ENCODE assay signal across 8 cellular contexts in genomic region chr2:235779444-235779896, GRCh38.
DNase-seq lines count a peak whose midpoint lies in the region; ATAC-seq, FAIRE-seq and TF ChIP-seq lines count a peak whose summit lies in the region.

No MANE protein-coding gene starts in this region.

- FAIRE-seq in bronchial epithelial cell (lab: Jason Lieb, UNC), result peak; percentile 7

- peak; percentile 92 for TF ChIP-seq CTCF in bronchial epithelial cell (IDR thresholded peaks at IDR 0.05; ENCODE audit: insufficient read depth, low read length, severe bottlenecking)

- peak; percentile 55 for DNase-seq in COLO829 (ENCODE audit: low spot score)
- DNase-seq in NCI-H1694 (lab: John Stamatoyannopoulos, UW), result peak; percentile 62
- DNase-seq in UCSD-AML1 (lab: John Stamatoyannopoulos, UW; ENCODE audit: unreplicated experiment), result peak; percentile 50
- DNase-seq in bronchial epithelial cell (ENCODE audit: low read depth), result peak; percentile 73
- DNase-seq in islet precursor cell, result peak; percentile 95
- DNase-seq in stimulated activated CD4-positive, alpha-beta T cell treated with anti-CD3 and anti-CD28 coated beads, Interleukin-1b, Interleukin-23, amount 100 ng/mL, for 4 hours (ENCODE audit: low read depth in 2 of 2), result peak; percentile 16 to 46

- no peak overlapping the region for H3K4me3 ChIP-seq in bronchial epithelial cell (ENCODE audit: low read depth, low read length)

- no peaks in the 10 kb centered on the region for H3K27me3 ChIP-seq in bronchial epithelial cell (ENCODE audit: control insufficient read depth, insufficient read depth, low read length)

- ATAC-seq in GM21576 (IDR thresholded peaks at IDR 0.05; ENCODE audit: unreplicated experiment) (peak; percentile 62), HG02610 (IDR thresholded peaks at IDR 0.05; ENCODE audit: unreplicated experiment) (no peak)

- peaks cover 1% of the 10 kb centered on the region for H3K36me3 ChIP-seq in bronchial epithelial cell (ENCODE audit: control insufficient read depth, insufficient read depth, low read length)

Comparison
In these comparisons a context has a peak if more than half of its experiments do, and no peak if none do; other contexts are left out.
1. DNase-seq: peak in every context shown above with its lines; median percentile 95 in islet precursor cell; 73 in bronchial epithelial cell; 62 in NCI-H1694; 55 in COLO829; 50 in UCSD-AML1; 31 in stimulated activated CD4-positive, alpha-beta T cell treated with anti-CD3 and anti-CD28 coated beads, Interleukin-1b, Interleukin-23, amount 100 ng/mL, for 4 hours.